12 cellular contexts compared by ENCODE assay signal in genomic region chr7:72963056-72963455, GRCh38. TPM values are rescaled to one million over a fixed set of nuclear protein-coding genes. Genes with fewer than 3 reads are reported as not detected.
DNase-seq lines count a peak whose midpoint lies in the region; ATAC-seq and TF ChIP-seq lines count a peak whose summit lies in the region.
"Not testable (repeated sequence)": the region's sequence is repeated elsewhere in the genome, so short reads cannot be mapped to it uniquely, and the experiment has no call there.
"Had no signal": no experiment of that assay in that cellular context is flagged by ENCODE, and none has a peak within 500 bp of the region (broad histone marks: within the 10 kb centered on the region; RNA-seq: fewer than 3 reads in every experiment).

No MANE protein-coding gene starts in this region.

- H3K27ac ChIP-seq in spleen: not testable (repeated sequence)

- not testable (repeated sequence) for H3K4me3 Mint-ChIP-seq in activated CD4-positive, alpha-beta T cell treated with anti-CD3 and anti-CD28 coated beads, Interleukin-2, amount 10 ng/mL, durations not matched to agents 24 days and 14 days

- no CpG with 5 or more reads among the region's 8 CpGs for WGBS in lower leg skin, 2 donors
- 80 to 89% (median 87%) methylated on average over 2 to 4 of the region's 8 CpGs; no CpG with 5 or more reads in 2 of the 5 donors for WGBS in spleen, 5 donors

- H3K27me3 Mint-ChIP-seq in activated CD4-positive, alpha-beta T cell treated with anti-CD3 and anti-CD28 coated beads, Interleukin-2, amount 10 ng/mL, durations not matched to agents 24 days and 14 days: not testable (repeated sequence)

- H3K27me3 ChIP-seq in spleen (replicated peaks in 1 of 7): not testable (repeated sequence)

- not testable (repeated sequence) for H3K9me3 Mint-ChIP-seq in activated CD4-positive, alpha-beta T cell treated with anti-CD3 and anti-CD28 coated beads, Interleukin-2, amount 10 ng/mL, durations not matched to agents 24 days and 14 days

- not testable (repeated sequence) for H3K36me3 Mint-ChIP-seq in activated CD4-positive, alpha-beta T cell treated with anti-CD3 and anti-CD28 coated beads, Interleukin-2, amount 10 ng/mL, durations not matched to agents 24 days and 14 days (ENCODE audit: low read depth)

- not testable (repeated sequence) for ATAC-seq in sciatic nerve

- H3K36me3 ChIP-seq in spleen: not testable (repeated sequence)

- peak; percentile 52 for DNase-seq in activated CD4-positive, alpha-beta T cell treated with anti-CD3 and anti-CD28 coated beads, Interleukin-2, amount 10 ng/mL, durations not matched to agents 24 days and 14 days
- DNase-seq in lower leg skin (ENCODE audit: low spot score in 2 of 2): peak; percentile 5 to 54
- DNase-seq in sciatic nerve (ENCODE audit: low spot score): peak; percentile 8
- DNase-seq in spleen: peak; percentile 4

- TF ChIP-seq POLR2A in lower leg skin (IDR thresholded peaks at IDR 0.05); spleen (IDR thresholded peaks at IDR 0.05): not testable (repeated sequence)

- not testable (repeated sequence) for H3K4me1 ChIP-seq in spleen

- H3K4me1 Mint-ChIP-seq in activated CD4-positive, alpha-beta T cell treated with anti-CD3 and anti-CD28 coated beads, Interleukin-2, amount 10 ng/mL, durations not matched to agents 24 days and 14 days: not testable (repeated sequence)

- H3K4me3 ChIP-seq in lower leg skin (ENCODE audit: low read depth, poor library complexity, severe bottlenecking); spleen: not testable (repeated sequence)

- intact Hi-C loops in activated CD4-positive, alpha-beta T cell treated with anti-CD3 and anti-CD28 coated beads, Interleukin-2, amount 10 ng/mL, durations not matched to agents 24 days and 14 days (cut with micrococcal nuclease); lower leg skin (cut with DNase I; ENCODE audit: low total_unique reads); sciatic nerve (cut with DNase I); spleen (cut with DNase I; ENCODE audit: low total_unique reads): not testable (repeated sequence)

- H3K27ac Mint-ChIP-seq in activated CD4-positive, alpha-beta T cell treated with anti-CD3 and anti-CD28 coated beads, Interleukin-2, amount 10 ng/mL, durations not matched to agents 24 days and 14 days: not testable (repeated sequence)

- H3K9me3 ChIP-seq in spleen: not testable (repeated sequence)

- TF ChIP-seq CTCF in lower leg skin (IDR thresholded peaks at IDR 0.05); spleen (IDR thresholded peaks at IDR 0.05 in 8 of 11, conservative IDR thresholded peaks at IDR 0.05 in 3 of 11): not testable (repeated sequence)

RNA-seq across cellular contexts. Expression of gene TRIM74, which starts 6.2 kb away (rescaled TPM):
- 0.33 and 2.1 TPM in 2 replicates for total RNA-seq in activated CD4-positive, alpha-beta T cell treated with anti-CD3 and anti-CD28 coated beads, Interleukin-2, amount 10 ng/mL, durations not matched to agents 24 days and 14 days
- total RNA-seq in lower leg skin (under 1 TPM in 3 of 4 donors, not detected in 1; 0.19 to 0.27 (median 0.25) TPM), sciatic nerve (2.0 TPM), spleen (1 to 10 TPM in 3 of 7 donors, under 1 TPM in 1, not detected in 3; 0.23 to 1.4 (median 1.2) TPM)
- polyA plus RNA-seq in spleen: 1 to 10 TPM in 1 of 3 donors, under 1 TPM in 2; 0.64 to 1.9 (median 0.74) TPM
- total RNA-seq: A172, A673, Daoy had no signal
- polyA plus RNA-seq: AG04450; BJ; CD14-positive monocyte; CD4-positive, CD25-positive, alpha-beta regulatory T cell; CD8-positive, alpha-beta memory T cell had no signal

RNA-seq across cellular contexts. Expression of gene POM121, which starts 38.2 kb away (rescaled TPM):
- total RNA-seq in activated CD4-positive, alpha-beta T cell treated with anti-CD3 and anti-CD28 coated beads, Interleukin-2, amount 10 ng/mL, durations not matched to agents 24 days and 14 days: 69.7 and 70.2 TPM in 2 replicates
- 10 to 100 TPM; 16.4 to 29.6 (median 18.6) TPM for total RNA-seq in lower leg skin
- total RNA-seq in sciatic nerve: 32.5 TPM
- 10 to 100 TPM; 32.5 to 47.4 (median 40.1) TPM for total RNA-seq in spleen
- polyA plus RNA-seq in spleen: 10 to 100 TPM in 2 of 3 donors, 1 to 10 TPM in 1; 8.6 to 16.5 (median 10.2) TPM
